In genomic region chr14:21989090-21989489, GRCh38 we compare ENCODE assay signal across 22 cellular contexts.
DNase-seq lines count a peak whose midpoint lies in the region; ATAC-seq and TF ChIP-seq lines count a peak whose summit lies in the region.
"Had no signal": no experiment of that assay in that cellular context is flagged by ENCODE, and none has a peak within 500 bp of the region (broad histone marks: within the 10 kb centered on the region; RNA-seq: fewer than 3 reads in every experiment).

No MANE protein-coding gene starts in this region.

- no peak for DNase-seq in activated CD4-positive, alpha-beta T cell treated with anti-CD3 and anti-CD28 coated beads for 36 hours
- no peak for DNase-seq in activated CD4-positive, alpha-beta T cell treated with anti-CD3 and anti-CD28 coated beads, Interleukin-2, amount 50 U/mL, for 1 hour
- DNase-seq in CD4-positive, alpha-beta T cell: no peak
- no peak for DNase-seq in activated CD4-positive, alpha-beta memory T cell treated with anti-CD3 and anti-CD28 coated beads for 36 hours
- DNase-seq in fibroblast of mammary gland (ENCODE audit: low read depth) (peak; percentile 15), SW 1271 (lab: John Stamatoyannopoulos, UW) (no peak), NCI-H524 (lab: John Stamatoyannopoulos, UW) (no peak)
- DNase-seq: activated CD4-positive, alpha-beta T cell treated with anti-CD3 and anti-CD28 coated beads, Interleukin-2, amount 50 U/mL, for 4 hours; caudate nucleus; dermis blood vessel endothelial cell; GM23248; HFFc6; KBM-7; kidney glomerular epithelial cell; MM.1S; NCI-H1417 treated with DMSO at 0.1 percent for 48 hours; NCI-H526 treated with DMSO at 0.1 percent for 48 hours; stimulated activated CD4-positive, alpha-beta T cell treated with anti-CD3 and anti-CD28 coated beads, Interleukin-2, amount 100 ng/mL, for 48 hours; stimulated activated naive CD4-positive, alpha-beta T cell; thyroid gland had no signal

- H3K36me3 Mint-ChIP-seq in activated CD4-positive, alpha-beta T cell treated with anti-CD3 and anti-CD28 coated beads for 36 hours (ENCODE audit: low read depth): no peaks in the 10 kb centered on the region
- H3K36me3 Mint-ChIP-seq in CD4-positive, alpha-beta T cell (ENCODE audit: low read depth): no peaks in the 10 kb centered on the region
- no peaks in the 10 kb centered on the region for H3K36me3 Mint-ChIP-seq in activated CD4-positive, alpha-beta memory T cell treated with anti-CD3 and anti-CD28 coated beads for 36 hours

- H3K9me3 ChIP-seq in CD4-positive, alpha-beta T cell (ENCODE audit: control insufficient read depth, low read length): no peaks in the 10 kb centered on the region
- H3K9me3 ChIP-seq: ascending aorta, thyroid gland had no signal

- no peaks in the 10 kb centered on the region for H3K9me3 Mint-ChIP-seq in activated CD4-positive, alpha-beta T cell treated with anti-CD3 and anti-CD28 coated beads for 36 hours (ENCODE audit: low read depth)
- no peaks in the 10 kb centered on the region for H3K9me3 Mint-ChIP-seq in CD4-positive, alpha-beta T cell
- no peaks in the 10 kb centered on the region for H3K9me3 Mint-ChIP-seq in activated CD4-positive, alpha-beta memory T cell treated with anti-CD3 and anti-CD28 coated beads for 36 hours

- POLR2A ChIA-PET in activated CD4-positive, alpha-beta T cell treated with anti-CD3 and anti-CD28 coated beads for 36 hours (lab: Charles Lee): interaction anchor here (1.3 kb wide), 1 partner anchor 11 kb away, joined by 3 read pairs; no protein-coding TSS in a partner anchor
- POLR2A ChIA-PET in CD4-positive, alpha-beta T cell (lab: Charles Lee): interaction anchor here (1.5 to 2.5 kb wide), 3 partner anchors 11 to 542 kb away, joined by 5 to 13 read pairs (median 7); no protein-coding TSS in a partner anchor
- POLR2A ChIA-PET in activated CD4-positive, alpha-beta memory T cell treated with anti-CD3 and anti-CD28 coated beads for 36 hours (lab: Charles Lee): interaction anchor here (1.1 to 1.4 kb wide), 4 partner anchors 8 to 567 kb away, joined by 3 to 7 read pairs (median 4); no protein-coding TSS in a partner anchor

- no peak for TF ChIP-seq CTCF in CD4-positive, alpha-beta T cell (IDR thresholded peaks at IDR 0.05)
- TF ChIP-seq CTCF in fibroblast of mammary gland (conservative IDR thresholded peaks at IDR 0.05; ENCODE audit: control insufficient read depth, insufficient read depth, low read depth, low read length): no peak

- no peak for ATAC-seq in activated CD4-positive, alpha-beta T cell treated with anti-CD3 and anti-CD28 coated beads for 36 hours
- ATAC-seq in CD4-positive, alpha-beta T cell (ENCODE audit: poor library complexity): no peak
- ATAC-seq in HG02759 (IDR thresholded peaks at IDR 0.05; ENCODE audit: unreplicated experiment): no peak

- H3K27ac Mint-ChIP-seq in activated CD4-positive, alpha-beta T cell treated with anti-CD3 and anti-CD28 coated beads for 36 hours: peak overlapping the region; percentile 82
- H3K27ac Mint-ChIP-seq in CD4-positive, alpha-beta T cell: peak overlapping the region; percentile 75
- H3K27ac Mint-ChIP-seq in activated CD4-positive, alpha-beta memory T cell treated with anti-CD3 and anti-CD28 coated beads for 36 hours: peak overlapping the region; percentile 88
- H3K27ac Mint-ChIP-seq: HFFc6 had no signal

- peaks cover 2% of the 10 kb centered on the region for H3K27me3 Mint-ChIP-seq in activated CD4-positive, alpha-beta T cell treated with anti-CD3 and anti-CD28 coated beads for 36 hours
- H3K27me3 Mint-ChIP-seq in CD4-positive, alpha-beta T cell: no peaks in the 10 kb centered on the region
- no peaks in the 10 kb centered on the region for H3K27me3 Mint-ChIP-seq in activated CD4-positive, alpha-beta memory T cell treated with anti-CD3 and anti-CD28 coated beads for 36 hours

- H3K4me3 Mint-ChIP-seq in activated CD4-positive, alpha-beta T cell treated with anti-CD3 and anti-CD28 coated beads for 36 hours: peak overlapping the region; percentile 57
- peak overlapping the region; percentile 74 for H3K4me3 Mint-ChIP-seq in CD4-positive, alpha-beta T cell
- H3K4me3 Mint-ChIP-seq in activated CD4-positive, alpha-beta memory T cell treated with anti-CD3 and anti-CD28 coated beads for 36 hours: peak overlapping the region; percentile 45
- H3K4me3 Mint-ChIP-seq: HFFc6 had no signal

- no peaks in the 10 kb centered on the region for H3K27me3 ChIP-seq in CD4-positive, alpha-beta T cell (ENCODE audit: control insufficient read depth, insufficient read depth, low read length)
- H3K27me3 ChIP-seq: ascending aorta, thyroid gland had no signal

- peaks cover 29% of the 10 kb centered on the region for H3K4me1 Mint-ChIP-seq in activated CD4-positive, alpha-beta T cell treated with anti-CD3 and anti-CD28 coated beads for 36 hours
- peaks cover 14% of the 10 kb centered on the region for H3K4me1 Mint-ChIP-seq in CD4-positive, alpha-beta T cell (ENCODE audit: low read depth)
- peaks cover 11% of the 10 kb centered on the region for H3K4me1 Mint-ChIP-seq in activated CD4-positive, alpha-beta memory T cell treated with anti-CD3 and anti-CD28 coated beads for 36 hours (ENCODE audit: low read depth)

- CTCF ChIA-PET in activated CD4-positive, alpha-beta T cell treated with anti-CD3 and anti-CD28 coated beads for 36 hours (lab: Charles Lee): interaction anchor here (1.2 to 5.4 kb wide), 11 partner anchors 8 to 578 kb away, joined by 4 to 70 read pairs (median 8); no protein-coding TSS in a partner anchor
- CTCF ChIA-PET in CD4-positive, alpha-beta T cell (lab: Charles Lee): interaction anchor here (1.0 to 4.1 kb wide), 5 partner anchors 9 to 567 kb away, joined by 3 to 18 read pairs (median 6); no protein-coding TSS in a partner anchor
- CTCF ChIA-PET in activated CD4-positive, alpha-beta memory T cell treated with anti-CD3 and anti-CD28 coated beads for 36 hours (lab: Charles Lee): interaction anchor here (1.0 to 9.0 kb wide), 9 partner anchors 8 to 581 kb away, joined by 3 to 71 read pairs (median 9); no protein-coding TSS in a partner anchor

- H3K4me3 ChIP-seq in fibroblast of mammary gland (ENCODE audit: control insufficient read depth, low read depth, low read length): no peak overlapping the region
- H3K4me3 ChIP-seq: ascending aorta, GM23248, thyroid gland had no signal

- no peak overlapping the region for H3K27ac ChIP-seq in CD4-positive, alpha-beta T cell (ENCODE audit: low read depth, low read length)
- H3K27ac ChIP-seq: ascending aorta, GM23248, thyroid gland had no signal

- intact Hi-C loops in activated CD4-positive, alpha-beta T cell treated with anti-CD3 and anti-CD28 coated beads for 36 hours (cut with DNase I, micrococcal nuclease): loop anchor here in 1 of 2 experiments (10.0 kb wide), 1 partner anchor 666 kb away; no protein-coding TSS in a partner anchor
- intact Hi-C loops in CD4-positive, alpha-beta T cell (cut with DNase I, micrococcal nuclease): no loop called here
- intact Hi-C loops in activated CD4-positive, alpha-beta memory T cell treated with anti-CD3 and anti-CD28 coated beads for 36 hours (cut with micrococcal nuclease): no loop called here
